Comparison of ENCODE assay signal across 17 cellular contexts in the genomic region with DNA sequence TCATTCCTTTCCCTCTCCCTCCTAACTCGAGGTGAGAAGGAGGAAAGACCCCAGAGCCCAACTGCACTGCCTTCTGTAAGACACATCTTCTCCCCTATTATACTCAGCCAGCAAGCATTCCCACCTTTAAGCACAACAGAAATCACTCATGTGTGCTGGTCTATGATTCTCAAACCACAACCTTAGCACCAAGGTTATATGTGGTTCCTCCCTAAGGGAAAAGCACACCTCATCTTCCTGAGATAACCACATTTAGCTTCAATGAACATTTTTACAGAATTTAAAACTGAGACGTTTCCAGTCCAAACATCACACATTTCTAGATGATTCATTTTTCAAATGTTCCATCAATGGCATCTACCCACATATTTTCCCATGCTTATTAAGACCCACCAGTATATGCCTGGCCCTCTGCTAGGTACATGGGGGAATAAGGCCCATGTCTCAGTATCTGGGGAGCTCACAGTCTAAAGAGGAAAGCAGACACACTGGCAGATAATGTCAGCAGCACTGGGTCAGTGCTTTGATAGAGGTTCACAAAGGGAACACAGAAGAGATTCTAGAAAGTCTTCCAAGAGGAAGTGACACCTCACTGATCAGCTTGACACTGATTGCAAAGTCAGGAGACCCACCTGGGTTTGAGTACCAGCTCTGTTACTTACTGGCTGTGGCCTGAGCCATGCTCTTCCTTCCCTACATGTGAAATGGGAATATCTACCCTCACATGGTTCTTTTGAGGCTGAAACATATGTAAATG.
DNase-seq lines count a peak whose midpoint lies in the region; ATAC-seq and TF ChIP-seq lines count a peak whose summit lies in the region.
"Had no signal": no experiment of that assay in that cellular context is flagged by ENCODE, and none has a peak within 500 bp of the region (broad histone marks: within the 10 kb centered on the region; RNA-seq: fewer than 3 reads in every experiment).

No MANE protein-coding gene starts in this region.

- H3K4me1 Mint-ChIP-seq in activated naive CD8-positive, alpha-beta T cell treated with anti-CD3 and anti-CD28 coated beads, Interleukin-2, amount 50 U/mL, for 24 hours = peaks cover 64% of the 10 kb centered on the region
- peaks cover 58% of the 10 kb centered on the region for H3K4me1 Mint-ChIP-seq in stimulated activated naive CD8-positive, alpha-beta T cell treated with anti-CD3 and anti-CD28 coated beads, Interleukin-15, amount 100 ng/mL, for 72 hours

- H3K36me3 Mint-ChIP-seq in activated naive CD4-positive, alpha-beta T cell treated with anti-CD3 and anti-CD28 coated beads, Interleukin-2, amount 50 U/mL, for 72 hours = peaks cover 11 to 21% of the 10 kb centered on the region in 2 donors
- peaks cover 17% of the 10 kb centered on the region for H3K36me3 Mint-ChIP-seq in activated naive CD8-positive, alpha-beta T cell treated with anti-CD3 and anti-CD28 coated beads, Interleukin-2, amount 50 U/mL, for 24 hours (ENCODE audit: low read depth)

- peak overlapping the region; percentile 6 to 22 for H3K27ac Mint-ChIP-seq in activated naive CD4-positive, alpha-beta T cell treated with anti-CD3 and anti-CD28 coated beads, Interleukin-2, amount 50 U/mL, for 72 hours
- H3K27ac Mint-ChIP-seq in activated naive CD8-positive, alpha-beta T cell treated with anti-CD3 and anti-CD28 coated beads, Interleukin-2, amount 50 U/mL, for 24 hours = peak overlapping the region; percentile 73
- H3K27ac Mint-ChIP-seq in stimulated activated naive CD8-positive, alpha-beta T cell treated with anti-CD3 and anti-CD28 coated beads, Interleukin-15, amount 100 ng/mL, for 72 hours = peak overlapping the region in 1 of 2 donors; percentile 14
- H3K27ac Mint-ChIP-seq: mesothelial cell of epicardium had no signal

- no peak for DNase-seq in activated naive CD4-positive, alpha-beta T cell treated with anti-CD3 and anti-CD28 coated beads, Interleukin-2, amount 50 U/mL, for 72 hours (ENCODE audit: low spot score in 2 of 2)
- no peak for DNase-seq in activated naive CD4-positive, alpha-beta T cell treated with anti-CD3 and anti-CD28 coated beads, Interleukin-2, amount 50 U/mL, for 16 hours
- DNase-seq in activated naive CD8-positive, alpha-beta T cell treated with anti-CD3 and anti-CD28 coated beads, Interleukin-2, amount 50 U/mL, for 24 hours = peak; percentile 8
- DNase-seq in stimulated activated naive CD8-positive, alpha-beta T cell treated with anti-CD3 and anti-CD28 coated beads, Interleukin-15, amount 100 ng/mL, for 72 hours = no peak
- no peak for DNase-seq in testis
- no peak for DNase-seq in body of pancreas
- no peak for DNase-seq in C1 segment of cervical spinal cord (lab: John Stamatoyannopoulos, UW)
- DNase-seq: activated CD4-positive, CD25-positive, alpha-beta regulatory T cell treated with anti-CD3 and anti-CD28 coated beads, Interleukin-2, amount 50 U/mL, for 72 hours; activated naive CD4-positive, alpha-beta T cell; colonic mucosa; DND-41; esophagus squamous epithelium; NCI-H1105; SK-N-SH had no signal

- no peak for TF ChIP-seq POLR2A in testis (IDR thresholded peaks at IDR 0.05)
- no peak for TF ChIP-seq POLR2A in body of pancreas (IDR thresholded peaks at IDR 0.05)

- WGBS in testis, 2 donors = 79 to 83% methylated on average over 2 of the region's 2 CpGs
- WGBS in body of pancreas, 2 donors = 74 to 77% methylated on average over 2 of the region's 2 CpGs

- H3K4me1 ChIP-seq in testis (peaks cover 13% of the 10 kb centered on the region), body of pancreas (no peaks in the 10 kb centered on the region)

- TF ChIP-seq CTCF in testis (IDR thresholded peaks at IDR 0.05) (no peak), body of pancreas (IDR thresholded peaks at IDR 0.05) (no peak)

- H3K27ac ChIP-seq in testis = no peak overlapping the region
- H3K27ac ChIP-seq in body of pancreas = no peak overlapping the region
- H3K27ac ChIP-seq: colonic mucosa, esophagus squamous epithelium, parathyroid adenoma had no signal

- intact Hi-C loops in testis (cut with DNase I; ENCODE audit: low total_unique reads) = no loop called here
- intact Hi-C loops in body of pancreas (cut with DNase I) = no loop called here

- H3K36me3 ChIP-seq in testis (ENCODE audit: low read depth, missing control alignments) = no peaks in the 10 kb centered on the region
- H3K36me3 ChIP-seq in body of pancreas (replicated peaks in 1 of 2; ENCODE audit: insufficient read depth in 1 of 2, low read depth in 2 of 2) = no peaks in the 10 kb centered on the region
- H3K36me3 ChIP-seq: colonic mucosa, esophagus squamous epithelium had no signal

- no peaks in the 10 kb centered on the region for H3K27me3 Mint-ChIP-seq in activated naive CD8-positive, alpha-beta T cell treated with anti-CD3 and anti-CD28 coated beads, Interleukin-2, amount 50 U/mL, for 24 hours
- no peaks in the 10 kb centered on the region for H3K27me3 Mint-ChIP-seq in stimulated activated naive CD8-positive, alpha-beta T cell treated with anti-CD3 and anti-CD28 coated beads, Interleukin-15, amount 100 ng/mL, for 72 hours

- ATAC-seq in activated naive CD4-positive, alpha-beta T cell treated with anti-CD3 and anti-CD28 coated beads, Interleukin-2, amount 50 U/mL, for 72 hours = peak; percentile 81 to 84
- ATAC-seq in HG03460 (IDR thresholded peaks at IDR 0.05; ENCODE audit: unreplicated experiment) (peak; percentile 52), body of pancreas (no peak)
- ATAC-seq in activated naive CD8-positive, alpha-beta T cell treated with anti-CD3 and anti-CD28 coated beads, Interleukin-2, amount 50 U/mL, for 24 hours = peak; percentile 90
- ATAC-seq in stimulated activated naive CD8-positive, alpha-beta T cell treated with anti-CD3 and anti-CD28 coated beads, Interleukin-15, amount 100 ng/mL, for 72 hours = peak; percentile 49

- peaks cover 0 to 4% of the 10 kb centered on the region in 2 donors for H3K9me3 Mint-ChIP-seq in activated naive CD4-positive, alpha-beta T cell treated with anti-CD3 and anti-CD28 coated beads, Interleukin-2, amount 50 U/mL, for 72 hours
- no peaks in the 10 kb centered on the region for H3K9me3 Mint-ChIP-seq in activated naive CD8-positive, alpha-beta T cell treated with anti-CD3 and anti-CD28 coated beads, Interleukin-2, amount 50 U/mL, for 24 hours
- peaks cover 0 to 7% of the 10 kb centered on the region in 2 donors for H3K9me3 Mint-ChIP-seq in stimulated activated naive CD8-positive, alpha-beta T cell treated with anti-CD3 and anti-CD28 coated beads, Interleukin-15, amount 100 ng/mL, for 72 hours

- H3K4me3 ChIP-seq in testis (no peak overlapping the region), body of pancreas (no peak overlapping the region)
- H3K4me3 ChIP-seq: colonic mucosa, esophagus squamous epithelium had no signal

- peak overlapping the region; percentile 8 for H3K4me3 Mint-ChIP-seq in activated naive CD8-positive, alpha-beta T cell treated with anti-CD3 and anti-CD28 coated beads, Interleukin-2, amount 50 U/mL, for 24 hours
- peak overlapping the region; percentile 16 to 46 for H3K4me3 Mint-ChIP-seq in stimulated activated naive CD8-positive, alpha-beta T cell treated with anti-CD3 and anti-CD28 coated beads, Interleukin-15, amount 100 ng/mL, for 72 hours
- H3K4me3 Mint-ChIP-seq: mesothelial cell of epicardium had no signal

- H3K9me3 ChIP-seq in testis (no peaks in the 10 kb centered on the region), body of pancreas (no peaks in the 10 kb centered on the region)
- H3K9me3 ChIP-seq: colonic mucosa, esophagus squamous epithelium, SK-N-SH had no signal

- H3K27me3 ChIP-seq in testis (no peaks in the 10 kb centered on the region), body of pancreas (no peaks in the 10 kb centered on the region)
- H3K27me3 ChIP-seq: colonic mucosa, esophagus squamous epithelium had no signal
